ENCODE assay signal across 8 cellular contexts in the genomic region with DNA sequence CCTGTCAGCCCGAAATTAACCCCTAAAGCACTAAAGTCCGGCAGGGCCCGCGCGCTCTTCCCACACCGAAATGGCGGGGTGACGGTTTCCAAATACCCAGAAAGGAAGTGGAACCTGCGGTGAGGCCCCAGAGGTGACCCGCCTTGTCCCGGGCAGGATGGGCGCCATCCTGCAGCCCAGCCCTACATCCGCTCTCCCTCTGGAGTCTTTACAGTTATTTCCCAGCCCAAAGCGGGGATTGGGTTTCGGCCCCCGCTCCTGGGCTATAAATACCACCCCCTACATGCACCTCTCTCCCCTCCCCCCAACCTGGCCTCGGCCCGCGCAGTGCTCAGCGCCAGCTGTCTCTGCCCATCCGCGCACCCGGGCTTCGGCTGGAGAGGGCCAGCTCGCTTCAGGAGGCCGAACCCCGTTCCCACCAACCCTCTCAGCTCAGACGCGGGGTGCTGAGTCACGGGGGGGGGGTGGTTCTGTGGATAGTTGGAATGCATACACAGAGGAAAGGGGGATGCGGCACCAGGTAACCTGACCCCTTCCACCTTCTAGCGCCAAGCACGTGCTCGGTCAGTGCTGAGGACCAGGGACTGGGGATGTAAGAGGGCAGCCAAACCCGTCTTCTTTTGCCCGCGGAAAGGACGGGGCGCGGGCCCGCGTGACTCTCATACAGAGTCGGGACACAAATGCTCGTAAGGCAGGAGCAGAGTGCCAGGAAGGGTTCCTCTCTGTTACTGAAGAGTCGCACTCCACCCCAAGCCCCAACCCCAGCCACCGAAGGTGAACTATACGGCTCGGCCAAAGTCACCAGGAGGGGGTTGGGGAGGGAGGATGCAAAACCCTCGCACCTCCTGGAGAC. TPM values are rescaled to one million over a fixed set of nuclear protein-coding genes. Genes with fewer than 3 reads are reported as not detected.
A peak's percentile ranks its signal among the peaks of the same experiment; 100 is the strongest.
DNase-seq lines count a peak whose midpoint lies in the region; ATAC-seq, FAIRE-seq and TF ChIP-seq lines count a peak whose summit lies in the region.

A gene (plus strand): TSS at position 344 of the 853 bp plus-strand sequence. CDS start 165 bp downstream, at position 509.

- H3K27me3 ChIP-seq in ACC112 (ENCODE audit: insufficient read depth, low read length) (no peaks in the 10 kb centered on the region), SU-DHL-6 (ENCODE audit: low read length) (no peaks in the 10 kb centered on the region), K562 (ENCODE audit: control insufficient read depth in 2 of 2, insufficient read depth in 2 of 2, low read length in 2 of 2) (0 out of 5 replicates have a peak, but pooled peaks cover 0 to 4% of the 10 kb centered on the region in 2 experiments), iPS-20b (ENCODE audit: insufficient read depth, low read length) (peaks cover 59% of the 10 kb centered on the region), skeletal muscle tissue (ENCODE audit: control insufficient read depth in 3 of 3, insufficient read depth in 3 of 3, low read length in 3 of 3) (peaks cover 0 to 4% (median 4%) of the 10 kb centered on the region in 3 donors)

- CTCF ChIA-PET in K562 (lab: Yijun Ruan, JAX; ENCODE audit: low intra/inter-chr PET ratio), result no interaction called here

- H3K4me3 ChIP-seq in ACC112 (ENCODE audit: low read depth, low read length), result peak within 1 kb of the TSS; percentile 90
- peak within 1 kb of the TSS; percentile 63 for H3K4me3 ChIP-seq in SU-DHL-6 (ENCODE audit: insufficient read depth, low read length, poor library complexity, severe bottlenecking)
- H3K4me3 ChIP-seq in K562, result peak within 1 kb of the TSS; percentile 58
- peak within 1 kb of the TSS; percentile 58 for H3K4me3 ChIP-seq in iPS-20b (ENCODE audit: low read length)
- peak within 1 kb of the TSS; percentile 83 to 92 (median 91) for H3K4me3 ChIP-seq in skeletal muscle tissue (ENCODE audit: low read length in 3 of 3)

- H3F3A ChIP-seq in SU-DHL-6 (ENCODE audit: insufficient read depth), result peaks cover 8% of the 10 kb centered on the region

- peak; percentile 46 to 65 (median 54) for DNase-seq in K562 (ENCODE audit: extremely low read depth in 1 of 4, low spot score in 3 of 4)
- no peak for DNase-seq in H4 (ENCODE audit: low spot score)

- H2AFZ ChIP-seq in ACC112 (ENCODE audit: low read length, unreplicated experiment) (peak within 1 kb of the TSS; percentile 84), SU-DHL-6 (ENCODE audit: low read depth, low read length, severe bottlenecking) (peak within 1 kb of the TSS; percentile 66), K562 (ENCODE audit: low read depth, low read length) (peak within 1 kb of the TSS; percentile 88)

- POLR2A ChIA-PET in K562 (lab: Yijun Ruan, JAX), result interaction anchor here (0.6 to 2.0 kb wide), 8 partner anchors 8 to 346 kb away, joined by 3 to 8 read pairs (median 4); a partner anchor contains a TSS

- no peak for TF ChIP-seq RAD21 in K562 (CRISPR knock-in tag; conservative IDR thresholded peaks at IDR 0.05 in 1 of 2, IDR thresholded peaks at IDR 0.05 in 1 of 2)

- H3K79me2 ChIP-seq in ACC112 (ENCODE audit: control insufficient read depth, insufficient read depth, low read length, unreplicated experiment) (peaks cover 22% of the 10 kb centered on the region), SU-DHL-6 (ENCODE audit: insufficient read depth, low read length) (peaks cover 20% of the 10 kb centered on the region; the same call in 1 of the 2 replicates), K562 (ENCODE audit: control insufficient read depth, insufficient read depth, low read length) (peaks cover 24% of the 10 kb centered on the region)

- H3K36me3 ChIP-seq in ACC112 (ENCODE audit: insufficient read depth, low read length) (peaks cover 4% of the 10 kb centered on the region; the same call in 1 of the 2 replicates), SU-DHL-6 (ENCODE audit: low read length) (no peaks in the 10 kb centered on the region), K562 (ENCODE audit: control insufficient read depth, insufficient read depth, low read length) (peaks cover 40% of the 10 kb centered on the region; the same call in 2 of the 3 replicates), iPS-20b (ENCODE audit: insufficient read depth, low read depth, low read length) (peaks cover 19% of the 10 kb centered on the region), skeletal muscle tissue (ENCODE audit: control insufficient read depth in 3 of 3, insufficient read depth in 3 of 3, low read length in 3 of 3) (peaks cover 34 to 39% (median 39%) of the 10 kb centered on the region in 3 donors)

- FAIRE-seq in K562 (lab: Jason Lieb, UNC), result no peak

- no peaks in the 10 kb centered on the region for H3K9me2 ChIP-seq in SU-DHL-6 (replicated peaks; ENCODE audit: insufficient read depth, low read length)

- TF ChIP-seq CTCF in SU-DHL-6 (IDR thresholded peaks at IDR 0.05; ENCODE audit: insufficient read depth, low read length, poor library complexity, severe bottlenecking) (no peak), K562 (IDR thresholded peaks at IDR 0.05 in 2 of 3, conservative IDR thresholded peaks at IDR 0.05 in 1 of 3; ENCODE audit: insufficient read depth in 2 of 3, low read depth in 1 of 3, low read length in 3 of 3) (no peak)

- in situ Hi-C loops in K562 (cut with MboI), result no loop called here

- H3K4me1 ChIP-seq in ACC112 (ENCODE audit: control insufficient read depth, insufficient read depth, low read length, unreplicated experiment) (peaks cover 40% of the 10 kb centered on the region), K562 (replicated peaks in 1 of 2; ENCODE audit: control insufficient read depth in 2 of 2, insufficient read depth in 2 of 2, low read length in 2 of 2) (peaks cover 18 to 47% of the 10 kb centered on the region in 2 experiments; a peak in 4 of 5 replicates), iPS-20b (ENCODE audit: insufficient read depth, low read length) (peaks cover 14% of the 10 kb centered on the region), skeletal muscle tissue (ENCODE audit: control insufficient read depth in 3 of 3, insufficient read depth in 3 of 3, low read length in 3 of 3) (peaks cover 54 to 69% (median 55%) of the 10 kb centered on the region in 3 donors)

- H3K9ac ChIP-seq in SU-DHL-6 (ENCODE audit: low read length) (peak within 1 kb of the TSS; percentile 72), K562 (ENCODE audit: insufficient read depth in 1 of 2, low read depth in 2 of 2, low read length in 2 of 2) (peak within 1 kb of the TSS; percentile 71 to 92), iPS-20b (ENCODE audit: low read depth, low read length) (peak within 1 kb of the TSS; percentile 33; the same call in 1 of the 2 replicates), skeletal muscle tissue (ENCODE audit: low read depth in 1 of 3, low read length in 3 of 3) (peak within 1 kb of the TSS; percentile 79 to 96 (median 92))

- H3K4me2 ChIP-seq in SU-DHL-6 (ENCODE audit: low read depth, low read length, poor library complexity, severe bottlenecking) (peak within 1 kb of the TSS; percentile 70), K562 (ENCODE audit: insufficient read depth, low read length) (peak within 1 kb of the TSS; percentile 82)

- intact Hi-C loops in K562 (cut with micrococcal nuclease), result loop anchor here (2.0 kb wide), 1 partner anchor 26 kb away; a partner anchor contains a TSS

- no peak for TF ChIP-seq EP300 in K562 (IDR thresholded peaks at IDR 0.05; ENCODE audit: low read length)

- ATAC-seq in GM18505 (IDR thresholded peaks at IDR 0.05; ENCODE audit: unreplicated experiment) (no peak), HG03354 (IDR thresholded peaks at IDR 0.05; ENCODE audit: poor library complexity, severe bottlenecking, unreplicated experiment) (peak; percentile 13), K562 (peak; percentile 50)

- no peaks in the 10 kb centered on the region for H3K9me1 ChIP-seq in K562 (ENCODE audit: control insufficient read depth, insufficient read depth, low read length)

- TSS peak; percentile 56 for BruUV-seq in K562 (replicated peaks; lab: Mats Ljungman, UMichigan)

- H3K27ac ChIP-seq in ACC112 (ENCODE audit: low read depth, low read length) (peak within 1 kb of the TSS; percentile 3; the same call in 1 of the 2 replicates), SU-DHL-6 (ENCODE audit: low read depth, low read length) (peak within 1 kb of the TSS; percentile 70), K562 (ENCODE audit: extremely low read depth, low read depth, low read length) (peak within 1 kb of the TSS; percentile 75), iPS-20b (ENCODE audit: low read length) (no peak within 1 kb of the TSS), skeletal muscle tissue (ENCODE audit: low read depth, low read length) (peak within 1 kb of the TSS; percentile 96)

- H3K9me3 ChIP-seq in SU-DHL-6 (ENCODE audit: insufficient read depth, low read length) (no peaks in the 10 kb centered on the region), K562 (replicated peaks; ENCODE audit: control insufficient read depth, insufficient read depth, low read depth, low read length) (no peaks in the 10 kb centered on the region), iPS-20b (ENCODE audit: insufficient read depth, low read depth, low read length) (no peaks in the 10 kb centered on the region), skeletal muscle tissue (ENCODE audit: control insufficient read depth in 3 of 3, low read length in 3 of 3) (no peaks in the 10 kb centered on the region)

- TF ChIP-seq POLR2A in GM18505 (IDR thresholded peaks at IDR 0.05; ENCODE audit: borderline replicate concordance, extremely low read depth, insufficient read depth, insufficient read length) (peak; percentile 40), K562 (conservative IDR thresholded peaks at IDR 0.05) (no peak)

- 3% methylated on average over 28 of the region's 49 CpGs for WGBS in K562 (ENCODE audit: insufficient coverage, low coverage, missing lambda C conversion rate)

- H4K20me1 ChIP-seq in SU-DHL-6 (ENCODE audit: low read depth, low read length) (no peaks in the 10 kb centered on the region), K562 (replicated peaks; ENCODE audit: control insufficient read depth, insufficient read depth, low read length) (0 out of 2 replicates have a peak, but pooled peaks cover 3% of the 10 kb centered on the region)

RNA-seq across cellular contexts. Expression of the gene that starts here (rescaled TPM):
- not detected in 2 replicates for total RNA-seq in K562 (2011; cell fraction: chromatin; rRNA removed; ENCODE audit: low replicate concordance)
- total RNA-seq in K562 (2011; cell fraction: nucleolus; rRNA removed), result not detected in 2 replicates
- total RNA-seq in K562 (2011; cell fraction: nucleoplasm; rRNA removed), result not detected in 2 replicates
- total RNA-seq in K562 (2014; rRNA removed), result not detected in 2 replicates
- total RNA-seq in K562 (2014; rRNA removed; fragmentation: Illumina TruSeq; extraction: Trizol), result not detected in 2 replicates
- not detected in 2 replicates for total RNA-seq in K562 (2015; rRNA removed; fragmentation: Illumina TruSeq; extraction: Trizol)
- total RNA-seq in K562 (2021), result not detected in 2 replicates
- polyA plus RNA-seq in K562 (2011; rRNA removed), result not detected in 2 replicates
- polyA plus RNA-seq in K562 (2011; cell fraction: cytosol; rRNA removed), result not detected in 2 replicates
- polyA plus RNA-seq in K562 (2011; cell fraction: nucleus; rRNA removed), result not detected in 2 replicates
- polyA plus RNA-seq in K562 (2012), result 0.05 TPM in 1 of 2 replicates, not detected in the other
- polyA plus RNA-seq in K562 (2014; fragmentation: Illumina TruSeq; extraction: Trizol), result not detected in 2 replicates
- polyA plus RNA-seq in K562 (2014; fragmentation: Nextera tagmentation; extraction: Ambion mirVana), result under 1 TPM in 1 of 2 experiments, not detected in 1; 0.04 TPM
- polyA plus RNA-seq in K562 (2014; rRNA removed), result not detected in 2 replicates
- not detected in 2 replicates for polyA minus RNA-seq in K562 (2011; rRNA and poly(A)+ RNA removed)
- not detected in 2 replicates for polyA minus RNA-seq in K562 (2011; cell fraction: cytosol; rRNA and poly(A)+ RNA removed)
- not detected in 2 replicates for polyA minus RNA-seq in K562 (2011; cell fraction: nucleus; rRNA and poly(A)+ RNA removed)
- total RNA-seq in skeletal muscle tissue, result not detected
- not detected in 2 replicates for total RNA-seq in H4 (2014; rRNA removed; shearing (Covaris generic))

Comparison
In these comparisons a context has a peak if more than half of its experiments do, and no peak if none do; other contexts are left out.
1. Peak in DNase-seq, ATAC-seq, H3K4me3 ChIP-seq, H3K27ac ChIP-seq, H3K9ac ChIP-seq and H3K4me2 ChIP-seq in K562; RNA of the gene not detected or under 1 TPM.
2. H3K9ac ChIP-seq: peak in every context shown above with its lines; median percentile 92 in skeletal muscle tissue; 82 in K562; 72 in SU-DHL-6; 33 in iPS-20b.